ENCODE assay signal across 36 cellular contexts in the genomic region with DNA sequence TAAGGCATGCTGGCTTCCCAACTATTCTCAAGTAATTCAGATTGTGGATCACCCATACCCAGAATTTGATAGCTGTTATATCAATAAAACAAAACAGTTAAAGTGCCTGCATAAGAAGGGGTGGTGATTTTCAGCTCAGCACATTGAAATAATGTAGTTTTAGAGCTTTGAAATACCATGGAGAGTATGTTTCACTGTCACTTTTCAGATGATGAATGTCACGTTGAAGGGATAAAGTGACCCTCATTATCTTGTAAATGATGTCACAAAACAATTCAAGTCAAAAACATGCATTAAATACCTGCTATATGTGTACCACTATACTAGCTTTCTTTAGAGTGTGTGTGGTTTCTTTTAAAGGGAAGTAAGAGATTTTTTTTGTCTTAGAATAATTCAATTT. TPM values are rescaled to one million over a fixed set of nuclear protein-coding genes. Genes with fewer than 3 reads are reported as not detected.
"Had no signal": no experiment of that assay in that cellular context is flagged by ENCODE, and none has a peak within 500 bp of the region (broad histone marks: within the 10 kb centered on the region; RNA-seq: fewer than 3 reads in every experiment).

No MANE protein-coding gene starts in this region.

- DNase-seq: Karpas-422, Kasumi-1, MG63, MM.1S, MV-4-11, NCI-H1048, NCI-H1092, NCI-H1092 treated with DMSO at 0.1 percent for 48 hours, NCI-H1105, NCI-H1105 treated with DMSO at 0.1 percent for 48 hours, NCI-H1417 treated with DMSO at 0.1 percent for 48 hours, NCI-H1436, NCI-H1436 treated with DMSO at 0.1 percent for 48 hours, NCI-H146, NCI-H1694, NCI-H1694 treated with DMSO at 0.1 percent for 48 hours, NCI-H187, NCI-H187 treated with DMSO at 0.1 percent for 48 hours, NCI-H1930, NCI-H2029, NCI-H2029 treated with DMSO at 0.1 percent for 48 hours, NCI-H2081, NCI-H2081 treated with DMSO at 0.1 percent for 48 hours, NCI-H2107, NCI-H2171, NCI-H2171 treated with DMSO at 0.1 percent for 48 hours, NCI-H2227 treated with DMSO at 0.1 percent for 48 hours, NCI-H226, NCI-H345, NCI-H446, NCI-H446 treated with DMSO at 0.1 percent for 48 hours, NCI-H510A, NCI-H510A treated with DMSO at 0.1 percent for 48 hours had no signal

- H3K36me3 ChIP-seq: MG63 had no signal

- H3K9me3 ChIP-seq: MG63 had no signal

- H3K4me3 ChIP-seq: MG63 had no signal

- H3K27me3 ChIP-seq: MG63 had no signal

RNA-seq across cellular contexts. Expression of gene MLIP, which starts 27.6 kb away (rescaled TPM):
- total RNA-seq: M059J, MCF 10A, NCI-H460 had no signal
